ENCODE assay signal across 7 cellular contexts in genomic region chr5:177403194-177403825, GRCh38. TPM values are rescaled to one million over a fixed set of nuclear protein-coding genes. Genes with fewer than 3 reads are reported as not detected.
DNase-seq lines count a peak whose midpoint lies in the region; ATAC-seq and TF ChIP-seq lines count a peak whose summit lies in the region.
"Had no signal": no experiment of that assay in that cellular context is flagged by ENCODE, and none has a peak within 500 bp of the region (broad histone marks: within the 10 kb centered on the region; RNA-seq: fewer than 3 reads in every experiment).

No MANE protein-coding gene starts in this region.

- H3K9me3 ChIP-seq in WERI-Rb-1 (ENCODE audit: severe bottlenecking): no peaks in the 10 kb centered on the region

- no peaks in the 10 kb centered on the region for H3K36me3 Mint-ChIP-seq in stimulated activated naive CD8-positive, alpha-beta T cell treated with anti-CD3 and anti-CD28 coated beads, Interleukin-15, Interleukin-2, amounts not matched to agents 100 ng/mL and 50 ng/mL, for 24 hours (ENCODE audit: low read depth)

- peaks cover 37% of the 10 kb centered on the region for H3K4me1 Mint-ChIP-seq in stimulated activated naive CD8-positive, alpha-beta T cell treated with anti-CD3 and anti-CD28 coated beads, Interleukin-15, Interleukin-2, amounts not matched to agents 100 ng/mL and 50 ng/mL, for 24 hours (ENCODE audit: low read depth)

- H3K4me3 ChIP-seq in WERI-Rb-1 (ENCODE audit: low read depth, low read length): peak overlapping the region; percentile 51

- H3K27me3 ChIP-seq in WERI-Rb-1 (ENCODE audit: insufficient read depth, low read depth, severe bottlenecking) (no peaks in the 10 kb centered on the region), foreskin keratinocyte (peaks cover 34% of the 10 kb centered on the region)

- H3K4me1 ChIP-seq in foreskin keratinocyte: no peaks in the 10 kb centered on the region

- H3K27me3 Mint-ChIP-seq in stimulated activated naive CD8-positive, alpha-beta T cell treated with anti-CD3 and anti-CD28 coated beads, Interleukin-15, Interleukin-2, amounts not matched to agents 100 ng/mL and 50 ng/mL, for 24 hours: peaks cover 27% of the 10 kb centered on the region

- H3K9me3 Mint-ChIP-seq in stimulated activated naive CD8-positive, alpha-beta T cell treated with anti-CD3 and anti-CD28 coated beads, Interleukin-15, Interleukin-2, amounts not matched to agents 100 ng/mL and 50 ng/mL, for 24 hours: no peaks in the 10 kb centered on the region

- DNase-seq in WERI-Rb-1: peak; percentile 33
- peak in 1 of 2 donors; percentile 64 for DNase-seq in foreskin keratinocyte

- peak; percentile 19 for ATAC-seq in HG02943 (IDR thresholded peaks at IDR 0.05; ENCODE audit: low read depth, unreplicated experiment)
- peak; percentile 37 for ATAC-seq in foreskin keratinocyte
- ATAC-seq in HG02623 (IDR thresholded peaks at IDR 0.05; ENCODE audit: unreplicated experiment): no peak

- TF ChIP-seq CTCF in GM12873 (IDR thresholded peaks at IDR 0.05; ENCODE audit: insufficient read depth, low read depth, low read length, missing control alignments) (peak; percentile 9), WERI-Rb-1 (IDR thresholded peaks at IDR 0.05; ENCODE audit: low read depth, low read length) (no peak), foreskin keratinocyte (conservative IDR thresholded peaks at IDR 0.05) (no peak)

- H3K27ac ChIP-seq in WERI-Rb-1 (peak overlapping the region; percentile 68), foreskin keratinocyte (no peak overlapping the region)

- peak overlapping the region; percentile 74 for H3K4me3 Mint-ChIP-seq in stimulated activated naive CD8-positive, alpha-beta T cell treated with anti-CD3 and anti-CD28 coated beads, Interleukin-15, Interleukin-2, amounts not matched to agents 100 ng/mL and 50 ng/mL, for 24 hours

- no peaks in the 10 kb centered on the region for H3K36me3 ChIP-seq in WERI-Rb-1

- peak overlapping the region; percentile 21 for H3K27ac Mint-ChIP-seq in stimulated activated naive CD8-positive, alpha-beta T cell treated with anti-CD3 and anti-CD28 coated beads, Interleukin-15, Interleukin-2, amounts not matched to agents 100 ng/mL and 50 ng/mL, for 24 hours

RNA-seq across cellular contexts. Expression of gene PFN3, which starts 2.8 kb away (rescaled TPM):
- not detected in 2 replicates for total RNA-seq in foreskin keratinocyte
- not detected in 2 replicates for polyA plus RNA-seq in foreskin keratinocyte

RNA-seq across cellular contexts. Expression of gene F12, which starts 6.1 kb away (rescaled TPM):
- total RNA-seq in foreskin keratinocyte: 6.0 and 9.7 TPM in 2 replicates
- 11.8 and 12.3 TPM in 2 replicates for polyA plus RNA-seq in foreskin keratinocyte

RNA-seq across cellular contexts. Expression of gene SLC34A1, which starts 19.1 kb away (rescaled TPM):
- total RNA-seq in foreskin keratinocyte: not detected in 2 replicates
- polyA plus RNA-seq in foreskin keratinocyte: not detected in 2 replicates
- total RNA-seq: frontal cortex had no signal

RNA-seq across cellular contexts. Expression of gene GRK6, which starts 23.2 kb away (rescaled TPM):
- total RNA-seq in foreskin keratinocyte: 49.4 and 58.1 TPM in 2 replicates
- polyA plus RNA-seq in foreskin keratinocyte: 44.7 and 50.5 TPM in 2 replicates

RNA-seq across cellular contexts. Expression of gene PRR7, which starts 43.3 kb away (rescaled TPM):
- total RNA-seq in foreskin keratinocyte: 2.4 and 3.0 TPM in 2 replicates
- 4.7 and 5.0 TPM in 2 replicates for polyA plus RNA-seq in foreskin keratinocyte
